In genomic region chr6:107956586-107957164, GRCh38 we compare ENCODE assay signal across 1 cellular context.
TF ChIP-seq lines count a peak whose summit lies in the region.

No MANE protein-coding gene starts in this region.

TF ChIP-seq in SK-N-SH treated with all-trans-retinoic acid at 6 μM for 48 hours, 23 proteins besides CTCF, POLR2A, EP300 and RAD21 (continued from another document):
- TF ChIP-seq RARB (CRISPR knock-in tag; IDR thresholded peaks at IDR 0.05) (no peak), ZFP30 (CRISPR knock-in tag; IDR thresholded peaks at IDR 0.05) (no peak), ZC3H10 (CRISPR knock-in tag; IDR thresholded peaks at IDR 0.05) (no peak)
